14 cellular contexts compared by ENCODE assay signal in the genomic region with DNA sequence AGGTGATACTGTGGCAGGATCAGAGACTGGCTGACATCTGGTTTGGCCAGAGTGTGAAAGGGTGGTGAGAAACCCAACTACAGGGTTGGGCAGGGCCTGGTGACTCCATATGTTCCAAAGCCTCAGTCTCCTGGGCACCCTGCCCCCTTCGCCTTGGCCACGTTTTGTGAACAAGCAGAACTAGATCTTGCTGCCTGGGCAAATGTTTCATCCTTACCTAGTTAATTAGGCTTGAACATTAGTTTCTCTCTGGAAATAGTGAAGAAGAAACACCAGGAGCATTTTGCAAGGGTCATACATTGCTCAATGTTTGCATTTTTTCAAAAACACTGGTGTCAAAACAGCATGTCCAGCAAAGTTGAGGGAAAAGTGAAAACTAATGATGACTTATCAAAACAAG.
A peak's percentile ranks its signal among the peaks of the same experiment; 100 is the strongest.
DNase-seq lines count a peak whose midpoint lies in the region; TF ChIP-seq lines count a peak whose summit lies in the region.
"Had no signal": no experiment of that assay in that cellular context is flagged by ENCODE, and none has a peak within 500 bp of the region (broad histone marks: within the 10 kb centered on the region; RNA-seq: fewer than 3 reads in every experiment).

No MANE protein-coding gene starts in this region.

- no peaks in the 10 kb centered on the region for H3K9me3 ChIP-seq in spleen

- H3K36me3 ChIP-seq in spleen, result no peaks in the 10 kb centered on the region

- H3K4me1 ChIP-seq in spleen, result peaks cover 2 to 48% (median 14%) of the 10 kb centered on the region in 6 donors

- TF ChIP-seq CTCF in fibroblast of villous mesenchyme (IDR thresholded peaks at IDR 0.05; ENCODE audit: insufficient read depth, low read depth, low read length) (no peak), spleen (IDR thresholded peaks at IDR 0.05 in 8 of 11, conservative IDR thresholded peaks at IDR 0.05 in 3 of 11) (no peak)

- intact Hi-C loops in spleen (cut with DNase I; ENCODE audit: low total_unique reads), result no loop called here

- H3K27ac ChIP-seq in spleen, result peak overlapping the region in 7 of 8 donors; percentile 24 to 88 (median 75)

- WGBS in spleen, 5 donors, result 48 to 77% (median 63%) methylated on average over 2 of the region's 2 CpGs

- H3K27me3 ChIP-seq in spleen (replicated peaks in 1 of 7), result no peaks in the 10 kb centered on the region

- DNase-seq in NOMO-1 (lab: John Stamatoyannopoulos, UW; ENCODE audit: unreplicated experiment in 2 of 2) (peak; percentile 15 to 39), NOMO-1 treated with dmso at 0.1 percent for 144 hours (lab: John Stamatoyannopoulos, UW; ENCODE audit: unreplicated experiment) (no peak), NOMO-1 treated with DMSO at 0.1 percent for 48 hours (lab: John Stamatoyannopoulos, UW; ENCODE audit: unreplicated experiment) (peak; percentile 44), fibroblast of villous mesenchyme (ENCODE audit: low read depth) (peak; percentile 91), spleen (no peak), HuH-7.5 (ENCODE audit: low spot score) (no peak), DMS153 treated with DMSO at 0.1 percent for 48 hours (lab: John Stamatoyannopoulos, UW; ENCODE audit: unreplicated experiment) (no peak), HPDE6-E6E7 (ENCODE audit: extremely low spot score) (no peak)
- DNase-seq: ACHN; activated CD4-positive, CD25-positive, alpha-beta regulatory T cell; MM.1S; NCI-H510A; SHP77 treated with DMSO at 0.1 percent for 48 hours; stimulated activated naive CD4-positive, alpha-beta T cell had no signal

- no peak overlapping the region for H3K4me3 ChIP-seq in fibroblast of villous mesenchyme (ENCODE audit: low read depth, low read length)
- peak overlapping the region in 1 of 8 donors; percentile 27 for H3K4me3 ChIP-seq in spleen

- no peak for TF ChIP-seq POLR2A in spleen (IDR thresholded peaks at IDR 0.05)

Comparison
In these comparisons a context has a peak if more than half of its experiments do, and no peak if none do; other contexts are left out.
1. DNase-seq: peak in NOMO-1 (2 of 2), NOMO-1 treated with DMSO at 0.1 percent for 48 hours (single experiment) and fibroblast of villous mesenchyme (single experiment); none in NOMO-1 treated with dmso at 0.1 percent for 144 hours (single experiment), spleen (single experiment), HuH-7.5 (single experiment), DMS153 treated with DMSO at 0.1 percent for 48 hours (single experiment) and HPDE6-E6E7 (single experiment).